Comparison of ENCODE assay signal across 9 cellular contexts in the genomic region with DNA sequence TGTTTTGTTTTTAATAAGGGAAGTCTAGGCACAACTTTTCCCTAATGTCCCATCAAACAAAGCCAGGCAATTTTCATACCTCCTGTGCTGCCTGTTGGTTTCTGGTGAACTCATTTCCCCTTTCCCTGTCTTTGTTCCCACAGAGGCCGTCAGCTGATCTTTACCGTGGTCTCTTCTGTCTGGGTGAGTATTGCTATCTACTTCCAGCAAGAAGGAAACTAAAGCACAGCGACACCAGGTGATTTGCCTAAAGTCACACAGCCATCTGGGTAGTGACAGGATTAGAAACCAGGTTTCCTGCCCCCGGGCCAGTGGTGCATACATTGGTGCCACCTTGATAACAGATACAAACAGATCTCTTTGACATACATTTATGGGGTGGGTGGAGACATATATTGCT. TPM values are rescaled to one million over a fixed set of nuclear protein-coding genes. Genes with fewer than 3 reads are reported as not detected.
DNase-seq lines count a peak whose midpoint lies in the region; TF ChIP-seq lines count a peak whose summit lies in the region.
"Had no signal": no experiment of that assay in that cellular context is flagged by ENCODE, and none has a peak within 500 bp of the region (broad histone marks: within the 10 kb centered on the region; RNA-seq: fewer than 3 reads in every experiment).

No MANE protein-coding gene starts in this region.

- H2AFZ ChIP-seq in MM.1S (ENCODE audit: low read length) (peak overlapping the region; percentile 22; the same call in 1 of the 2 replicates), PC-9 (no peak overlapping the region)

- CTCF ChIA-PET in RWPE1 (lab: Yijun Ruan, JAX), result interaction anchor here (0.7 kb wide), 1 partner anchor 142 kb away, joined by 3 read pairs; no protein-coding TSS in a partner anchor
- CTCF ChIA-PET in PC-9 (lab: Charles Lee), result no interaction called here

- H3K9me2 ChIP-seq in MM.1S (replicated peaks; ENCODE audit: insufficient read depth, low read length), result no peaks in the 10 kb centered on the region
- no peaks in the 10 kb centered on the region for H3K9me2 ChIP-seq in PC-9 (ENCODE audit: insufficient read depth)

- no TSS peak for BruUV-seq in PC-9 (replicated peaks; lab: Mats Ljungman, UMichigan)

- TF ChIP-seq CTCF in MM.1S (IDR thresholded peaks at IDR 0.05; ENCODE audit: low read length) (peak; percentile 29), RWPE1 (conservative IDR thresholded peaks at IDR 0.05; ENCODE audit: low read depth) (no peak), PC-9 (conservative IDR thresholded peaks at IDR 0.05) (no peak)

- peak overlapping the region; percentile 32; the same call in 1 of the 2 replicates for H3K9ac ChIP-seq in MM.1S (ENCODE audit: low read length)

- H3K9me3 ChIP-seq in MM.1S (replicated peaks; ENCODE audit: insufficient read depth, low read length), result no peaks in the 10 kb centered on the region
- H3K9me3 ChIP-seq in PC-9 (ENCODE audit: insufficient read depth, low read depth), result no peaks in the 10 kb centered on the region
- H3K9me3 ChIP-seq: tibial nerve had no signal

- peaks cover 58% of the 10 kb centered on the region for H3F3A ChIP-seq in MM.1S (ENCODE audit: insufficient read depth, low read length)
- peaks cover 16% of the 10 kb centered on the region; the same call in 1 of the 2 replicates for H3F3A ChIP-seq in PC-9 (ENCODE audit: insufficient read depth, low read depth)

- no peaks in the 10 kb centered on the region for H4K20me1 ChIP-seq in MM.1S (ENCODE audit: insufficient read depth, low read length)
- no peaks in the 10 kb centered on the region for H4K20me1 ChIP-seq in PC-9 (ENCODE audit: insufficient read depth)

- H3K4me2 ChIP-seq in MM.1S (ENCODE audit: low read depth, low read length) (peak overlapping the region; percentile 78), PC-9 (no peak overlapping the region)

- POLR2A ChIA-PET in RWPE1 (lab: Yijun Ruan, JAX; ENCODE audit: low non-redundant PET) (no interaction called here), PC-9 (lab: Charles Lee; ENCODE audit: unreplicated experiment) (no interaction called here)

- intact Hi-C loops in activated T-helper 2 cell treated with anti-CD3 and anti-CD28 coated beads, Interferon-gamma antibody, Interleukin-2, Interleukin-4, amounts not matched to agents 10 μg/mL and 5 μg/mL and 100 μg/mL, durations not matched to agents 14 hours and 24 hours and 36 hours (cut with micrococcal nuclease), result loop anchor here (5.0 kb wide), 2 partner anchors 210 to 315 kb away; partner anchors contain the start of genes KCTD20, PXT1 and STK38
- intact Hi-C loops in PC-9 (cut with micrococcal nuclease; ENCODE audit: unreplicated experiment), result loop anchor here (5.0 kb wide), 1 partner anchor 335 kb away; no protein-coding TSS in a partner anchor

- peaks cover 66% of the 10 kb centered on the region for H3K4me1 ChIP-seq in MM.1S (ENCODE audit: low read length)
- H3K4me1 ChIP-seq in PC-9 (replicated peaks; ENCODE audit: insufficient read depth), result peaks cover 42% of the 10 kb centered on the region

- peak overlapping the region; percentile 63 for H3K27ac ChIP-seq in MM.1S (ENCODE audit: low read length)
- H3K27ac ChIP-seq in RWPE1, result no peak overlapping the region
- no peak overlapping the region for H3K27ac ChIP-seq in PC-9

- no peak overlapping the region for H3K4me3 Mint-ChIP-seq in activated T-cell treated with anti-CD3 and anti-CD28 coated beads, Interleukin-2, amount 50 U/mL, for 24 hours
- no peak overlapping the region for H3K4me3 Mint-ChIP-seq in activated T-helper 2 cell treated with anti-CD3 and anti-CD28 coated beads, Interferon-gamma antibody, Interleukin-2, Interleukin-4, amounts not matched to agents 10 μg/mL and 5 μg/mL and 100 μg/mL, durations not matched to agents 14 hours and 24 hours and 36 hours (ENCODE audit: low read depth)

- peak overlapping the region; percentile 37 for H3K4me3 ChIP-seq in MM.1S (ENCODE audit: low read length)
- H3K4me3 ChIP-seq in PC-9, result no peak overlapping the region
- H3K4me3 ChIP-seq: tibial nerve had no signal

- peak overlapping the region; percentile 91 for H3K27ac Mint-ChIP-seq in activated T-cell treated with anti-CD3 and anti-CD28 coated beads, Interleukin-2, amount 50 U/mL, for 24 hours
- H3K27ac Mint-ChIP-seq in activated T-helper 2 cell treated with anti-CD3 and anti-CD28 coated beads, Interferon-gamma antibody, Interleukin-2, Interleukin-4, amounts not matched to agents 10 μg/mL and 5 μg/mL and 100 μg/mL, durations not matched to agents 14 hours and 24 hours and 36 hours, result peak overlapping the region; percentile 1

- H3K27me3 Mint-ChIP-seq in activated T-cell treated with anti-CD3 and anti-CD28 coated beads, Interleukin-2, amount 50 U/mL, for 24 hours, result no peaks in the 10 kb centered on the region
- no peaks in the 10 kb centered on the region for H3K27me3 Mint-ChIP-seq in activated T-helper 2 cell treated with anti-CD3 and anti-CD28 coated beads, Interferon-gamma antibody, Interleukin-2, Interleukin-4, amounts not matched to agents 10 μg/mL and 5 μg/mL and 100 μg/mL, durations not matched to agents 14 hours and 24 hours and 36 hours (ENCODE audit: low read depth)

- no peak for DNase-seq in activated T-cell treated with anti-CD3 and anti-CD28 coated beads, Interleukin-2, amount 50 U/mL, for 24 hours
- DNase-seq in activated T-cell treated with anti-CD3 and anti-CD28 coated beads for 4 hours (no peak), MM.1S (peak; percentile 79), RWPE1 (ENCODE audit: low spot score) (no peak), NCI-H510A treated with DMSO at 0.1 percent for 48 hours (lab: John Stamatoyannopoulos, UW) (no peak), PC-9 (no peak)
- DNase-seq in activated T-helper 2 cell treated with anti-CD3 and anti-CD28 coated beads, Interferon-gamma antibody, Interleukin-2, Interleukin-4, amounts not matched to agents 10 μg/mL and 5 μg/mL and 100 μg/mL, durations not matched to agents 14 hours and 24 hours and 36 hours (ENCODE audit: low spot score), result no peak
- peak; percentile 27 for DNase-seq in stimulated activated CD4-positive, alpha-beta T cell treated with anti-CD3 and anti-CD28 coated beads, Interleukin-4, amount 100 ng/mL, for 1 hour

- H3K36me3 ChIP-seq in MM.1S (replicated peaks; ENCODE audit: insufficient read depth, low read length) (no peaks in the 10 kb centered on the region), PC-9 (ENCODE audit: low read depth) (no peaks in the 10 kb centered on the region)
- H3K36me3 ChIP-seq: tibial nerve had no signal

- peaks cover 65% of the 10 kb centered on the region for H3K4me1 Mint-ChIP-seq in activated T-cell treated with anti-CD3 and anti-CD28 coated beads, Interleukin-2, amount 50 U/mL, for 24 hours (ENCODE audit: low read depth)
- H3K4me1 Mint-ChIP-seq in activated T-helper 2 cell treated with anti-CD3 and anti-CD28 coated beads, Interferon-gamma antibody, Interleukin-2, Interleukin-4, amounts not matched to agents 10 μg/mL and 5 μg/mL and 100 μg/mL, durations not matched to agents 14 hours and 24 hours and 36 hours (ENCODE audit: low read depth), result peaks cover 58% of the 10 kb centered on the region

- H3K79me2 ChIP-seq in MM.1S (ENCODE audit: low read length) (0 out of 2 replicates have a peak, but pooled peaks cover 6% of the 10 kb centered on the region), PC-9 (ENCODE audit: low read depth) (no peaks in the 10 kb centered on the region)

- H3K27me3 ChIP-seq in MM.1S (replicated peaks; ENCODE audit: insufficient read depth, low read length), result no peaks in the 10 kb centered on the region
- no peaks in the 10 kb centered on the region for H3K27me3 ChIP-seq in PC-9 (ENCODE audit: insufficient read depth, low read depth)
- H3K27me3 ChIP-seq: tibial nerve had no signal

- H3K9me3 Mint-ChIP-seq in activated T-cell treated with anti-CD3 and anti-CD28 coated beads, Interleukin-2, amount 50 U/mL, for 24 hours, result no peaks in the 10 kb centered on the region
- H3K9me3 Mint-ChIP-seq in activated T-helper 2 cell treated with anti-CD3 and anti-CD28 coated beads, Interferon-gamma antibody, Interleukin-2, Interleukin-4, amounts not matched to agents 10 μg/mL and 5 μg/mL and 100 μg/mL, durations not matched to agents 14 hours and 24 hours and 36 hours, result no peaks in the 10 kb centered on the region

- H3K36me3 Mint-ChIP-seq in activated T-cell treated with anti-CD3 and anti-CD28 coated beads, Interleukin-2, amount 50 U/mL, for 24 hours (ENCODE audit: low read depth), result no peaks in the 10 kb centered on the region
- no peaks in the 10 kb centered on the region for H3K36me3 Mint-ChIP-seq in activated T-helper 2 cell treated with anti-CD3 and anti-CD28 coated beads, Interferon-gamma antibody, Interleukin-2, Interleukin-4, amounts not matched to agents 10 μg/mL and 5 μg/mL and 100 μg/mL, durations not matched to agents 14 hours and 24 hours and 36 hours (ENCODE audit: low read depth)

RNA-seq across cellular contexts. Expression of gene RAB44, which starts 59.6 kb away (rescaled TPM):
- not detected in 2 replicates for total RNA-seq in activated T-helper 2 cell treated with anti-CD3 and anti-CD28 coated beads, Interferon-gamma antibody, Interleukin-2, Interleukin-4, amounts not matched to agents 10 μg/mL and 5 μg/mL and 100 μg/mL, durations not matched to agents 14 hours and 24 hours and 36 hours
- total RNA-seq in PC-9 (2021), result not detected in 2 replicates

Comparison
In these comparisons a context has a peak if more than half of its experiments do, and no peak if none do; other contexts are left out.
1. DNase-seq: peak in MM.1S (single experiment) and stimulated activated CD4-positive, alpha-beta T cell treated with anti-CD3 and anti-CD28 coated beads, Interleukin-4, amount 100 ng/mL, for 1 hour (single experiment); none in activated T-cell treated with anti-CD3 and anti-CD28 coated beads, Interleukin-2, amount 50 U/mL, for 24 hours (single experiment), activated T-cell treated with anti-CD3 and anti-CD28 coated beads for 4 hours (single experiment), activated T-helper 2 cell treated with anti-CD3 and anti-CD28 coated beads, Interferon-gamma antibody, Interleukin-2, Interleukin-4, amounts not matched to agents 10 μg/mL and 5 μg/mL and 100 μg/mL, durations not matched to agents 14 hours and 24 hours and 36 hours (single experiment), RWPE1 (single experiment), NCI-H510A treated with DMSO at 0.1 percent for 48 hours (single experiment) and PC-9 (0 of 2).